Comparison of ENCODE assay signal across 23 cellular contexts in the genomic region with DNA sequence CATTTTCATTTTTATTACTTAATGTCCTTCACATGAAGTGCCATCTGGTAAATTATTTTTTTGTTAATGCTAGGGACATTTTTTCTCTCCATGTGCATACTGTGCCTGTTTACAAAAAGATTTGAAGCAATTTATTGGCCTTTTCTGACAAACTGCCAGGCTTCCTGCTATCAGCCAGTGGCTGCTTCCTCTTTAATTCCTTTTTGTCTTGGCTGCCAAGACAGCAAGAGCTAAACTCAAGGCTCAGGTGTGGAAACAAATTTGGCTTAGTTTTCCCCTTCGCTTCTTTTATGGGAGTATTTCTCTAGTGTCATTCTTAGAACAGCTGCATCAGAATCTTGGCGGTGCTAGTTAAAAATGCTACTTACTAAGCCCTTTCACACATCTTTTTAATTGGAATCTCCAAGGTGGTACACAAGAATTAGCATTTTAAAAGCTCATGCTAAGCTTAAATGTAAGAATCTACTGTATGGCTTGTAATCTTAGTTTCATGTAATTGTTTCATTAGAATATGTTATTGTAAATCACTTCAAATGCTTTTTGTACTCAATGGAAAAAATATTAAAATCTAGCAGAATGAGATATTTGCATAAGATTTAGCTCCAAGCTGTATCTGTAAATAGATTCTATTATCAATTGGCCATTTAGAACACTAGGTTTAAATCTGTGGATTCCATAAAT.
DNase-seq lines count a peak whose midpoint lies in the region; ATAC-seq and TF ChIP-seq lines count a peak whose summit lies in the region.
"Had no signal": no experiment of that assay in that cellular context is flagged by ENCODE, and none has a peak within 500 bp of the region (broad histone marks: within the 10 kb centered on the region; RNA-seq: fewer than 3 reads in every experiment).

No MANE protein-coding gene starts in this region.

- TF ChIP-seq POLR2A in breast epithelium (IDR thresholded peaks at IDR 0.05): no peak

- peak; percentile 0 to 29 for DNase-seq in NOMO-1 (lab: John Stamatoyannopoulos, UW; ENCODE audit: unreplicated experiment in 2 of 2)
- DNase-seq in NOMO-1 treated with dmso at 0.1 percent for 144 hours (lab: John Stamatoyannopoulos, UW; ENCODE audit: unreplicated experiment): no peak
- DNase-seq in NOMO-1 treated with DMSO at 0.1 percent for 48 hours (lab: John Stamatoyannopoulos, UW; ENCODE audit: unreplicated experiment): peak; percentile 28
- DNase-seq in dermis microvascular lymphatic vessel endothelial cell (ENCODE audit: low read depth in 2 of 2): peak; percentile 7 to 62
- no peak for DNase-seq in SW 1271 (lab: John Stamatoyannopoulos, UW)
- DNase-seq in breast epithelium (ENCODE audit: low spot score in 2 of 2): no peak
- DNase-seq: activated CD4-positive, alpha-beta T cell treated with anti-CD3 and anti-CD28 coated beads for 1 hour; activated naive CD8-positive, alpha-beta T cell treated with anti-CD3 and anti-CD28 coated beads, Interleukin-2, amount 50 U/mL, for 24 hours; CD8-positive, alpha-beta T cell; effector CD4-positive, alpha-beta T cell; H9; hippocampal formation; kidney; naive thymus-derived CD8-positive, alpha-beta T cell; NCI-H1417 treated with DMSO at 0.1 percent for 48 hours; NCI-H226; posterior cingulate gyrus; SHP77; T-helper 17 cell; upper lobe of left lung had no signal

- ATAC-seq in HG03442 (IDR thresholded peaks at IDR 0.05; ENCODE audit: unreplicated experiment) (no peak), HG02571 (IDR thresholded peaks at IDR 0.05; ENCODE audit: unreplicated experiment) (no peak)
- ATAC-seq: activated naive CD8-positive, alpha-beta T cell treated with anti-CD3 and anti-CD28 coated beads, Interleukin-2, amount 50 U/mL, for 24 hours; activated T-helper 17 cell treated with anti-CD3 and anti-CD28 coated beads, Interleukin-2, amount 50 U/mL, for 72 hours; CD8-positive, alpha-beta T cell; naive thymus-derived CD8-positive, alpha-beta T cell; T-helper 17 cell had no signal

- H3K27ac ChIP-seq in breast epithelium: no peak overlapping the region
- H3K27ac ChIP-seq: upper lobe of left lung had no signal

- H3K27me3 ChIP-seq in breast epithelium: no peaks in the 10 kb centered on the region
- H3K27me3 ChIP-seq: upper lobe of left lung had no signal

- H3K4me3 ChIP-seq in breast epithelium: no peak overlapping the region
- H3K4me3 ChIP-seq: upper lobe of left lung had no signal

- intact Hi-C loops in breast epithelium (cut with DNase I; ENCODE audit: low total_unique reads): no loop called here

- no peaks in the 10 kb centered on the region for H3K4me1 ChIP-seq in breast epithelium

- H3K9me3 ChIP-seq in breast epithelium: peaks cover 17 to 18% of the 10 kb centered on the region in 2 donors

- no peak for TF ChIP-seq CTCF in breast epithelium (IDR thresholded peaks at IDR 0.05)

- no peaks in the 10 kb centered on the region for H3K36me3 ChIP-seq in breast epithelium

Comparison
In these comparisons a context has a peak if more than half of its experiments do, and no peak if none do; other contexts are left out.
1. DNase-seq: peak in NOMO-1 (2 of 2), NOMO-1 treated with DMSO at 0.1 percent for 48 hours (single experiment) and dermis microvascular lymphatic vessel endothelial cell (2 of 2); none in NOMO-1 treated with dmso at 0.1 percent for 144 hours (single experiment), SW 1271 (0 of 2) and breast epithelium (0 of 2).